ENCODE assay signal across 22 cellular contexts in genomic region chr3:57233799-57234198, GRCh38. TPM values are rescaled to one million over a fixed set of nuclear protein-coding genes. Genes with fewer than 3 reads are reported as not detected.
"Had no signal": no experiment of that assay in that cellular context is flagged by ENCODE, and none has a peak within 500 bp of the region (broad histone marks: within the 10 kb centered on the region; RNA-seq: fewer than 3 reads in every experiment).

No MANE protein-coding gene starts in this region.

- H3K4me3 ChIP-seq: MG63, SJSA1, SK-N-MC had no signal

- DNase-seq: KBM-7, MG63, NCI-H1092 treated with DMSO at 0.1 percent for 48 hours, NCI-H1436, NCI-H187, NCI-H2029, NCI-H2081 treated with DMSO at 0.1 percent for 48 hours, NCI-H2171, NCI-H226, NCI-H446, NCI-H510A, NCI-H524 treated with DMSO at 0.1 percent for 48 hours, NCI-H69, NCI-H774, Right ventricle myocardium superior, RPMI8226, SIG-M5 had no signal

- H3K9me3 ChIP-seq: MG63, SJSA1 had no signal

- H3K27ac ChIP-seq: SJSA1, SK-N-MC had no signal

- FAIRE-seq: RCC 7860 had no signal

- H3K27me3 ChIP-seq: MG63, SJSA1 had no signal

RNA-seq across cellular contexts. Expression of gene HESX1, which starts 34.0 kb away (rescaled TPM):
- total RNA-seq: Right ventricle myocardium superior had no signal

RNA-seq across cellular contexts. Expression of gene ASB14, which starts 58.7 kb away (rescaled TPM):
- total RNA-seq: HT1080, LHCN-M2, SJSA1 had no signal
